Comparison of ENCODE assay signal across 18 cellular contexts in genomic region chr4:145539677-145540076, GRCh38. TPM values are rescaled to one million over a fixed set of nuclear protein-coding genes. Genes with fewer than 3 reads are reported as not detected.
A peak's percentile ranks its signal among the peaks of the same experiment; 100 is the strongest.
DNase-seq lines count a peak whose midpoint lies in the region; ATAC-seq and TF ChIP-seq lines count a peak whose summit lies in the region.
"Had no signal": no experiment of that assay in that cellular context is flagged by ENCODE, and none has a peak within 500 bp of the region (broad histone marks: within the 10 kb centered on the region; RNA-seq: fewer than 3 reads in every experiment).

No MANE protein-coding gene starts in this region.

- H3K27ac ChIP-seq in endodermal cell (ENCODE audit: low read depth, low read length) (no peak overlapping the region), adrenal gland (no peak overlapping the region)
- H3K27ac ChIP-seq: Peyer's patch had no signal

- peak overlapping the region in 1 of 2 donors; percentile 77 for H3K4me3 Mint-ChIP-seq in CD14-positive monocyte
- no peak overlapping the region for H3K4me3 Mint-ChIP-seq in endodermal cell
- H3K4me3 Mint-ChIP-seq in nephron progenitor cell = no peak overlapping the region
- H3K4me3 Mint-ChIP-seq: CD8-positive, alpha-beta T cell had no signal

- no peak for ATAC-seq in HG03045 (IDR thresholded peaks at IDR 0.05; ENCODE audit: unreplicated experiment)
- ATAC-seq in HG02642 (IDR thresholded peaks at IDR 0.05; ENCODE audit: poor library complexity, unreplicated experiment) = no peak
- ATAC-seq: CD8-positive, alpha-beta T cell; K562 had no signal

- H3K4me1 ChIP-seq in endodermal cell (ENCODE audit: control insufficient read depth, insufficient read depth, low read length) (no peaks in the 10 kb centered on the region), adrenal gland (replicated peaks in 1 of 2) (peaks cover 0 to under 1% of the 10 kb centered on the region in 2 donors)

- H3K9me3 ChIP-seq in endodermal cell (ENCODE audit: control insufficient read depth, low read length) (no peaks in the 10 kb centered on the region), adrenal gland (replicated peaks in 1 of 3) (no peaks in the 10 kb centered on the region)
- H3K9me3 ChIP-seq: Peyer's patch had no signal

- H3K4me1 Mint-ChIP-seq in CD14-positive monocyte = peaks cover 7% of the 10 kb centered on the region
- H3K4me1 Mint-ChIP-seq in endodermal cell = peaks cover 21% of the 10 kb centered on the region
- peaks cover 45% of the 10 kb centered on the region for H3K4me1 Mint-ChIP-seq in nephron progenitor cell

- TF ChIP-seq POLR2A in adrenal gland (IDR thresholded peaks at IDR 0.05) = no peak

- H3K36me3 Mint-ChIP-seq in CD14-positive monocyte = peaks cover 2 to 5% of the 10 kb centered on the region in 2 donors
- peaks cover 13% of the 10 kb centered on the region for H3K36me3 Mint-ChIP-seq in endodermal cell (ENCODE audit: low read depth)
- peaks cover 35% of the 10 kb centered on the region for H3K36me3 Mint-ChIP-seq in nephron progenitor cell (ENCODE audit: low read depth)
- H3K36me3 Mint-ChIP-seq: CD8-positive, alpha-beta T cell had no signal

- intact Hi-C loops in CD14-positive monocyte (cut with micrococcal nuclease) (no loop called here), adrenal gland (cut with DNase I) (no loop called here)

- H3K27me3 Mint-ChIP-seq in CD14-positive monocyte (ENCODE audit: low read depth in 3 of 3) (no peaks in the 10 kb centered on the region), endodermal cell (ENCODE audit: insufficient read depth) (no peaks in the 10 kb centered on the region), nephron progenitor cell (ENCODE audit: low read depth, poor library complexity) (no peaks in the 10 kb centered on the region)

- H3K36me3 ChIP-seq in endodermal cell (ENCODE audit: control insufficient read depth, insufficient read depth, low read length) = peaks cover 9% of the 10 kb centered on the region
- no peaks in the 10 kb centered on the region for H3K36me3 ChIP-seq in adrenal gland (replicated peaks in 1 of 2)
- H3K36me3 ChIP-seq: Peyer's patch had no signal

- H3K9me3 Mint-ChIP-seq in CD14-positive monocyte = peaks cover 0 to 2% (median 0%) of the 10 kb centered on the region in 7 donors
- H3K9me3 Mint-ChIP-seq in endodermal cell = no peaks in the 10 kb centered on the region
- H3K9me3 Mint-ChIP-seq in nephron progenitor cell = no peaks in the 10 kb centered on the region
- H3K9me3 Mint-ChIP-seq: CD8-positive, alpha-beta T cell had no signal

- in situ Hi-C loops in G401 (cut with HindIII; ENCODE audit: low sequenced_read_pairs) = no loop called here

- no peak overlapping the region for H3K9ac ChIP-seq in endodermal cell (ENCODE audit: extremely low read depth, low read length, poor library complexity, severe bottlenecking)

- no peak for DNase-seq in CD14-positive monocyte (ENCODE audit: low spot score)
- DNase-seq in NCI-H69 (lab: John Stamatoyannopoulos, UW) = peak; percentile 40
- DNase-seq in endodermal cell = no peak
- DNase-seq in nephron progenitor cell = no peak
- no peak for DNase-seq in adrenal gland
- no peak for DNase-seq in G401 (ENCODE audit: low spot score)
- DNase-seq: ACHN; CD8-positive, alpha-beta T cell; H7; NCI-H1048; NCI-H146; NCI-H446; NCI-H774; Peyer's patch; SIG-M5 had no signal

- no peak overlapping the region for H3K4me3 ChIP-seq in endodermal cell (ENCODE audit: low read length)
- H3K4me3 ChIP-seq in adrenal gland = no peak overlapping the region
- H3K4me3 ChIP-seq: K562, Peyer's patch had no signal

- peak overlapping the region in 6 of 7 donors; percentile 2 to 88 (median 37) for H3K27ac Mint-ChIP-seq in CD14-positive monocyte
- peak overlapping the region; percentile 49 for H3K27ac Mint-ChIP-seq in endodermal cell
- H3K27ac Mint-ChIP-seq in nephron progenitor cell = peak overlapping the region; percentile 31
- H3K27ac Mint-ChIP-seq: CD8-positive, alpha-beta T cell had no signal

- no peak for TF ChIP-seq CTCF in CD14-positive monocyte (IDR thresholded peaks at IDR 0.05)
- no peak for TF ChIP-seq CTCF in endodermal cell (conservative IDR thresholded peaks at IDR 0.05)
- no peak for TF ChIP-seq CTCF in nephron progenitor cell (IDR thresholded peaks at IDR 0.05)
- TF ChIP-seq CTCF in adrenal gland (IDR thresholded peaks at IDR 0.05) = no peak

- H3K27me3 ChIP-seq in endodermal cell (ENCODE audit: control insufficient read depth, insufficient read depth, low read length, poor library complexity, severe bottlenecking) (no peaks in the 10 kb centered on the region), adrenal gland (no peaks in the 10 kb centered on the region)
- H3K27me3 ChIP-seq: Peyer's patch had no signal

- 93% methylated on average over 4 of the region's 4 CpGs; no CpG with 5 or more reads in 1 of the 2 experiments for WGBS in endodermal cell (ENCODE audit: insufficient coverage in 1 of 2, insufficient read length in 1 of 2), 2 experiments
- WGBS in adrenal gland, 4 donors = 73 to 83% (median 77%) methylated on average over 4 of the region's 4 CpGs

RNA-seq across cellular contexts. Expression of gene SMAD1, which starts 58.0 kb away (rescaled TPM):
- polyA plus RNA-seq in CD14-positive monocyte = 10 to 100 TPM in 1 of 2 donors, 1 to 10 TPM in 1; 8.2 to 14.4 TPM
- 10 to 100 TPM; 25.1 to 28.3 TPM for total RNA-seq in endodermal cell
- polyA plus RNA-seq in endodermal cell (2013, experiment 1 of 2) = 21.6 TPM
- polyA plus RNA-seq in endodermal cell (2013, experiment 2 of 2) = 20.6 TPM
- 10 to 100 TPM; 11.8 to 23.8 (median 16.8) TPM for total RNA-seq in adrenal gland
- 10 to 100 TPM in 1 of 3 donors, 1 to 10 TPM in 2; 1.4 to 10.8 (median 3.9) TPM for polyA plus RNA-seq in adrenal gland
- total RNA-seq in G401 (2014; rRNA removed; shearing (Covaris generic)) = 1.4 and 3.9 TPM in 2 replicates
- total RNA-seq: CD8-positive, alpha-beta T cell had no signal
